Comparison of ENCODE assay signal across 14 cellular contexts in genomic region chr3:24303057-24303754, GRCh38.
"Had no signal": no experiment of that assay in that cellular context is flagged by ENCODE, and none has a peak within 500 bp of the region (broad histone marks: within the 10 kb centered on the region; RNA-seq: fewer than 3 reads in every experiment).

No MANE protein-coding gene starts in this region.

- ATAC-seq: body of pancreas had no signal

- H3K27ac ChIP-seq: adrenal gland, body of pancreas, coronary artery, hepatocyte, parathyroid adenoma, skin epidermis, stomach, vagina had no signal

- H3K4me1 ChIP-seq: adrenal gland had no signal

- H3K4me3 ChIP-seq: adrenal gland, body of pancreas, coronary artery, hepatocyte, skin epidermis, stomach, vagina had no signal

- H3K36me3 ChIP-seq: adrenal gland, stomach, vagina had no signal

- DNase-seq: activated CD4-positive, alpha-beta T cell treated with anti-CD3 and anti-CD28 coated beads, Interleukin-2, amount 50 U/mL, for 1 hour; activated naive CD4-positive, alpha-beta T cell treated with anti-CD3 and anti-CD28 coated beads, Interleukin-2, amount 50 U/mL, for 16 hours; adrenal gland; body of pancreas; central memory CD4-positive, alpha-beta T cell; effector CD4-positive, alpha-beta T cell; midbrain; stomach; T1000 had no signal

- H3K9me3 ChIP-seq: body of pancreas, stomach, vagina had no signal
